ENCODE assay signal across 23 cellular contexts in genomic region chr14:72517736-72518135, GRCh38.
A peak's percentile ranks its signal among the peaks of the same experiment; 100 is the strongest.
DNase-seq lines count a peak whose midpoint lies in the region; ATAC-seq and TF ChIP-seq lines count a peak whose summit lies in the region.
"Had no signal": no experiment of that assay in that cellular context is flagged by ENCODE, and none has a peak within 500 bp of the region (broad histone marks: within the 10 kb centered on the region; RNA-seq: fewer than 3 reads in every experiment).

No MANE protein-coding gene starts in this region.

- no peak for ATAC-seq in central memory CD8-positive, alpha-beta T cell (replicated peaks; ENCODE audit: extremely low read depth, poor library complexity, severe bottlenecking)
- ATAC-seq in stimulated activated effector memory CD8-positive, alpha-beta T cell treated with anti-CD3 and anti-CD28 coated beads, Interleukin-12 subunit alpha, Interleukin-12 subunit beta, amount 100 ng/mL, for 72 hours: no peak
- ATAC-seq in upper lobe of left lung (ENCODE audit: low FRiP score in 2 of 2): no peak
- ATAC-seq: CD8-positive, alpha-beta T cell had no signal

- H3K9me3 ChIP-seq in upper lobe of left lung: no peaks in the 10 kb centered on the region
- H3K9me3 ChIP-seq: thoracic aorta had no signal

- WGBS in upper lobe of left lung, 2 donors: 80 to 88% methylated on average over 2 of the region's 2 CpGs

- peak overlapping the region; percentile 46 for H3K27ac Mint-ChIP-seq in activated naive CD4-positive, alpha-beta T cell treated with anti-CD3 and anti-CD28 coated beads, Interleukin-2, amount 50 U/mL, for 24 hours
- H3K27ac Mint-ChIP-seq in central memory CD8-positive, alpha-beta T cell (ENCODE audit: low read depth): no peak overlapping the region
- no peak overlapping the region for H3K27ac Mint-ChIP-seq in stimulated activated effector memory CD8-positive, alpha-beta T cell treated with anti-CD3 and anti-CD28 coated beads, Interleukin-12 subunit alpha, Interleukin-12 subunit beta, amount 100 ng/mL, for 72 hours
- no peak overlapping the region for H3K27ac Mint-ChIP-seq in osteocyte (ENCODE audit: unreplicated experiment)

- no peak overlapping the region for H3K27ac ChIP-seq in upper lobe of left lung
- H3K27ac ChIP-seq: hepatocyte, left lung, skin epidermis, thoracic aorta had no signal

- no peak overlapping the region for H3K4me3 Mint-ChIP-seq in activated naive CD4-positive, alpha-beta T cell treated with anti-CD3 and anti-CD28 coated beads, Interleukin-2, amount 50 U/mL, for 24 hours
- peak overlapping the region; percentile 33 for H3K4me3 Mint-ChIP-seq in central memory CD8-positive, alpha-beta T cell
- peak overlapping the region; percentile 38 for H3K4me3 Mint-ChIP-seq in stimulated activated effector memory CD8-positive, alpha-beta T cell treated with anti-CD3 and anti-CD28 coated beads, Interleukin-12 subunit alpha, Interleukin-12 subunit beta, amount 100 ng/mL, for 72 hours
- no peak overlapping the region for H3K4me3 Mint-ChIP-seq in osteocyte (ENCODE audit: unreplicated experiment)

- H3K27me3 Mint-ChIP-seq in activated naive CD4-positive, alpha-beta T cell treated with anti-CD3 and anti-CD28 coated beads, Interleukin-2, amount 50 U/mL, for 24 hours: no peaks in the 10 kb centered on the region
- H3K27me3 Mint-ChIP-seq in central memory CD8-positive, alpha-beta T cell: peaks cover 13% of the 10 kb centered on the region
- peaks cover 5% of the 10 kb centered on the region for H3K27me3 Mint-ChIP-seq in osteocyte (ENCODE audit: unreplicated experiment)

- peaks cover 0 to 14% (median 5%) of the 10 kb centered on the region in 4 donors for H3K4me1 ChIP-seq in upper lobe of left lung

- peaks cover 6% of the 10 kb centered on the region for H3K9me3 Mint-ChIP-seq in activated naive CD4-positive, alpha-beta T cell treated with anti-CD3 and anti-CD28 coated beads, Interleukin-2, amount 50 U/mL, for 24 hours
- H3K9me3 Mint-ChIP-seq in central memory CD8-positive, alpha-beta T cell: no peaks in the 10 kb centered on the region
- no peaks in the 10 kb centered on the region for H3K9me3 Mint-ChIP-seq in stimulated activated effector memory CD8-positive, alpha-beta T cell treated with anti-CD3 and anti-CD28 coated beads, Interleukin-12 subunit alpha, Interleukin-12 subunit beta, amount 100 ng/mL, for 72 hours
- H3K9me3 Mint-ChIP-seq in osteocyte (ENCODE audit: unreplicated experiment): peaks cover 14% of the 10 kb centered on the region

- H3K4me3 ChIP-seq in NB4 (ENCODE audit: low read depth, low read length): no peak overlapping the region
- no peak overlapping the region for H3K4me3 ChIP-seq in upper lobe of left lung
- H3K4me3 ChIP-seq: hepatocyte, K562, left lung, skin epidermis had no signal

- TF ChIP-seq POLR2A in NB4 (IDR thresholded peaks at IDR 0.05; ENCODE audit: extremely low read depth, insufficient read length) (no peak), upper lobe of left lung (IDR thresholded peaks at IDR 0.05) (no peak)

- no peak for TF ChIP-seq EP300 in upper lobe of left lung (IDR thresholded peaks at IDR 0.05)

- no peak for DNase-seq in activated naive CD4-positive, alpha-beta T cell treated with anti-CD3 and anti-CD28 coated beads, Interleukin-2, amount 50 U/mL, for 16 hours
- DNase-seq in NB4 (ENCODE audit: low read depth): peak; percentile 24
- DNase-seq in central memory CD8-positive, alpha-beta T cell (ENCODE audit: low spot score in 2 of 2): no peak
- no peak for DNase-seq in stimulated activated effector memory CD8-positive, alpha-beta T cell treated with anti-CD3 and anti-CD28 coated beads, Interleukin-12 subunit alpha, Interleukin-12 subunit beta, amount 100 ng/mL, for 72 hours (ENCODE audit: low spot score in 2 of 2)
- no peak for DNase-seq in upper lobe of left lung
- no peak for DNase-seq in osteocyte (ENCODE audit: extremely low spot score, unreplicated experiment)
- DNase-seq in stimulated activated CD8-positive, alpha-beta memory T cell treated with anti-CD3 and anti-CD28 coated beads, Interleukin-4, amount 100 ng/mL, for 48 hours: no peak
- DNase-seq: activated CD4-positive, alpha-beta T cell treated with anti-CD3 and anti-CD28 coated beads for 4 hours; activated naive CD4-positive, alpha-beta T cell; activated T-cell treated with anti-CD3 and anti-CD28 coated beads for 4 hours; left lung; NCI-H1048; NCI-H187 treated with DMSO at 0.1 percent for 48 hours; NCI-H2227 treated with DMSO at 0.1 percent for 48 hours; OCI-M1; stimulated activated CD4-positive, alpha-beta T cell treated with anti-CD3 and anti-CD28 coated beads, Interleukin-2, amount 100 ng/mL, for 24 hours; stimulated activated naive CD4-positive, alpha-beta T cell had no signal

- TF ChIP-seq CTCF in NB4 (IDR thresholded peaks at IDR 0.05; ENCODE audit: low read depth, low read length) (no peak), upper lobe of left lung (IDR thresholded peaks at IDR 0.05) (no peak), osteocyte (IDR thresholded peaks at IDR 0.05) (no peak)

- peaks cover 57% of the 10 kb centered on the region for H3K4me1 Mint-ChIP-seq in activated naive CD4-positive, alpha-beta T cell treated with anti-CD3 and anti-CD28 coated beads, Interleukin-2, amount 50 U/mL, for 24 hours
- peaks cover 59% of the 10 kb centered on the region for H3K4me1 Mint-ChIP-seq in central memory CD8-positive, alpha-beta T cell
- peaks cover 62% of the 10 kb centered on the region for H3K4me1 Mint-ChIP-seq in stimulated activated effector memory CD8-positive, alpha-beta T cell treated with anti-CD3 and anti-CD28 coated beads, Interleukin-12 subunit alpha, Interleukin-12 subunit beta, amount 100 ng/mL, for 72 hours
- H3K4me1 Mint-ChIP-seq in osteocyte (ENCODE audit: unreplicated experiment): peaks cover 8% of the 10 kb centered on the region

- no peaks in the 10 kb centered on the region for H3K36me3 Mint-ChIP-seq in activated naive CD4-positive, alpha-beta T cell treated with anti-CD3 and anti-CD28 coated beads, Interleukin-2, amount 50 U/mL, for 24 hours
- H3K36me3 Mint-ChIP-seq in central memory CD8-positive, alpha-beta T cell (ENCODE audit: insufficient read depth): no peaks in the 10 kb centered on the region
- no peaks in the 10 kb centered on the region for H3K36me3 Mint-ChIP-seq in stimulated activated effector memory CD8-positive, alpha-beta T cell treated with anti-CD3 and anti-CD28 coated beads, Interleukin-12 subunit alpha, Interleukin-12 subunit beta, amount 100 ng/mL, for 72 hours
- H3K36me3 Mint-ChIP-seq in osteocyte (ENCODE audit: unreplicated experiment): no peaks in the 10 kb centered on the region
- H3K36me3 Mint-ChIP-seq: CD8-positive, alpha-beta T cell had no signal

- no peaks in the 10 kb centered on the region for H3K27me3 ChIP-seq in upper lobe of left lung
- H3K27me3 ChIP-seq: left lung had no signal

- no peaks in the 10 kb centered on the region for H3K36me3 ChIP-seq in upper lobe of left lung
- H3K36me3 ChIP-seq: left lung, thoracic aorta had no signal

Comparison
In these comparisons a context has a peak if more than half of its experiments do, and no peak if none do; other contexts are left out.
1. H3K4me3 Mint-ChIP-seq: peak in central memory CD8-positive, alpha-beta T cell (single experiment) and stimulated activated effector memory CD8-positive, alpha-beta T cell treated with anti-CD3 and anti-CD28 coated beads, Interleukin-12 subunit alpha, Interleukin-12 subunit beta, amount 100 ng/mL, for 72 hours (single experiment); none in activated naive CD4-positive, alpha-beta T cell treated with anti-CD3 and anti-CD28 coated beads, Interleukin-2, amount 50 U/mL, for 24 hours (single experiment) and osteocyte (single experiment).